Comparison of ENCODE assay signal across 1 cellular context in the genomic region with DNA sequence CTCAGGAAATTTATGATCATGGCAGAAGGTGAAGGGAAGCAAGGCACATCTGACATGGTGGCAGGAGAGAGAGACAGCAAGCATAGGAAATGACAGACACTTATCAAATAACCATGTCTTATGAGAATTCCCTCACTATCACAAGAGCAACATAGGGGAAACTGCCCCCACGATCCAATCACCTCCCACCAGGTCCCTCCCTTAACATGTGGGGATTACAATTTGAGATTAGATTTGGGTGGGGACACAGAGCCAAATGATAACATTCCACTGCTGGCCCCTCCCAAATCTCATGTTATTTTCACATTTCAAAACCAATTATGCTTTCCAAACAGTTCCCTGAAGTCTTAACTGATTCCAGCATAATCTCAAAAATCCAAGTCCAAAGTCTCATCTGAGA.
TF ChIP-seq lines count a peak whose summit lies in the region.

No MANE protein-coding gene starts in this region.

TF ChIP-seq in GM23338, 12 proteins besides CTCF, POLR2A, EP300 and RAD21:
- TF ChIP-seq, protein P1, sequence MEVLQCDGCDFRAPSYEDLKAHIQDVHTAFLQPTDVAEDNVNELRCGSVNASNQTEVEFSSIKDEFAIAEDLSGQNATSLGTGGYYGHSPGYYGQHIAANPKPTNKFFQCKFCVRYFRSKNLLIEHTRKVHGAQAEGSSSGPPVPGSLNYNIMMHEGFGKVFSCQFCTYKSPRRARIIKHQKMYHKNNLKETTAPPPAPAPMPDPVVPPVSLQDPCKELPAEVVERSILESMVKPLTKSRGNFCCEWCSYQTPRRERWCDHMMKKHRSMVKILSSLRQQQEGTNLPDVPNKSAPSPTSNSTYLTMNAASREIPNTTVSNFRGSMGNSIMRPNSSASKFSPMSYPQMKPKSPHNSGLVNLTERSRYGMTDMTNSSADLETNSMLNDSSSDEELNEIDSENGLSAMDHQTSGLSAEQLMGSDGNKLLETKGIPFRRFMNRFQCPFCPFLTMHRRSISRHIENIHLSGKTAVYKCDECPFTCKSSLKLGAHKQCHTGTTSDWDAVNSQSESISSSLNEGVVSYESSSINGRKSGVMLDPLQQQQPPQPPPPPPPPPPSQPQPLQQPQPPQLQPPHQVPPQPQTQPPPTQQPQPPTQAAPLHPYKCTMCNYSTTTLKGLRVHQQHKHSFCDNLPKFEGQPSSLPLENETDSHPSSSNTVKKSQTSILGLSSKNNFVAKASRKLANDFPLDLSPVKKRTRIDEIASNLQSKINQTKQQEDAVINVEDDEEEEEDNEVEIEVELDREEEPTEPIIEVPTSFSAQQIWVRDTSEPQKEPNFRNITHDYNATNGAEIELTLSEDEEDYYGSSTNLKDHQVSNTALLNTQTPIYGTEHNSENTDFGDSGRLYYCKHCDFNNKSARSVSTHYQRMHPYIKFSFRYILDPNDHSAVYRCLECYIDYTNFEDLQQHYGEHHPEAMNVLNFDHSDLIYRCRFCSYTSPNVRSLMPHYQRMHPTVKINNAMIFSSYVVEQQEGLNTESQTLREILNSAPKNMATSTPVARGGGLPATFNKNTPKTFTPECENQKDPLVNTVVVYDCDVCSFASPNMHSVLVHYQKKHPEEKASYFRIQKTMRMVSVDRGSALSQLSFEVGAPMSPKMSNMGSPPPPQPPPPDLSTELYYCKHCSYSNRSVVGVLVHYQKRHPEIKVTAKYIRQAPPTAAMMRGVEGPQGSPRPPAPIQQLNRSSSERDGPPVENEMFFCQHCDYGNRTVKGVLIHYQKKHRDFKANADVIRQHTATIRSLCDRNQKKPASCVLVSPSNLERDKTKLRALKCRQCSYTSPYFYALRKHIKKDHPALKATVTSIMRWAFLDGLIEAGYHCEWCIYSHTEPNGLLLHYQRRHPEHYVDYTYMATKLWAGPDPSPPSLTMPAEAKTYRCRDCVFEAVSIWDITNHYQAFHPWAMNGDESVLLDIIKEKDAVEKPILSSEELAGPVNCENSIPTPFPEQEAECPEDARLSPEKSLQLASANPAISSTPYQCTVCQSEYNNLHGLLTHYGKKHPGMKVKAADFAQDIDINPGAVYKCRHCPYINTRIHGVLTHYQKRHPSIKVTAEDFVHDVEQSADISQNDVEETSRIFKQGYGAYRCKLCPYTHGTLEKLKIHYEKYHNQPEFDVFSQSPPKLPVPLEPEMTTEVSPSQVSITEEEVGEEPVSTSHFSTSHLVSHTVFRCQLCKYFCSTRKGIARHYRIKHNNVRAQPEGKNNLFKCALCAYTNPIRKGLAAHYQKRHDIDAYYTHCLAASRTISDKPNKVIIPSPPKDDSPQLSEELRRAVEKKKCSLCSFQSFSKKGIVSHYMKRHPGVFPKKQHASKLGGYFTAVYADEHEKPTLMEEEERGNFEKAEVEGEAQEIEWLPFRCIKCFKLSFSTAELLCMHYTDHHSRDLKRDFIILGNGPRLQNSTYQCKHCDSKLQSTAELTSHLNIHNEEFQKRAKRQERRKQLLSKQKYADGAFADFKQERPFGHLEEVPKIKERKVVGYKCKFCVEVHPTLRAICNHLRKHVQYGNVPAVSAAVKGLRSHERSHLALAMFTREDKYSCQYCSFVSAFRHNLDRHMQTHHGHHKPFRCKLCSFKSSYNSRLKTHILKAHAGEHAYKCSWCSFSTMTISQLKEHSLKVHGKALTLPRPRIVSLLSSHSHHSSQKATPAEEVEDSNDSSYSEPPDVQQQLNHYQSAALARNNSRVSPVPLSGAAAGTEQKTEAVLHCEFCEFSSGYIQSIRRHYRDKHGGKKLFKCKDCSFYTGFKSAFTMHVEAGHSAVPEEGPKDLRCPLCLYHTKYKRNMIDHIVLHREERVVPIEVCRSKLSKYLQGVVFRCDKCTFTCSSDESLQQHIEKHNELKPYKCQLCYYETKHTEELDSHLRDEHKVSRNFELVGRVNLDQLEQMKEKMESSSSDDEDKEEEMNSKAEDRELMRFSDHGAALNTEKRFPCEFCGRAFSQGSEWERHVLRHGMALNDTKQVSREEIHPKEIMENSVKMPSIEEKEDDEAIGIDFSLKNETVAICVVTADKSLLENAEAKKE (CRISPR knock-in tag; IDR thresholded peaks at IDR 0.05), result no peak
- TF ChIP-seq CREB1 (CRISPR knock-in tag; IDR thresholded peaks at IDR 0.05; ENCODE audit: low read depth), result no peak
- TF ChIP-seq EZH2phosphoT487 (IDR thresholded peaks at IDR 0.05; ENCODE audit: unreplicated experiment), result no peak
- no peak for TF ChIP-seq ZNF331 (CRISPR knock-in tag; IDR thresholded peaks at IDR 0.05; ENCODE audit: low read depth)
- TF ChIP-seq NANOG (IDR thresholded peaks at IDR 0.05; ENCODE audit: borderline replicate concordance), result no peak
- TF ChIP-seq JUNB (IDR thresholded peaks at IDR 0.05; ENCODE audit: unreplicated experiment), result no peak
- TF ChIP-seq, protein P2, sequence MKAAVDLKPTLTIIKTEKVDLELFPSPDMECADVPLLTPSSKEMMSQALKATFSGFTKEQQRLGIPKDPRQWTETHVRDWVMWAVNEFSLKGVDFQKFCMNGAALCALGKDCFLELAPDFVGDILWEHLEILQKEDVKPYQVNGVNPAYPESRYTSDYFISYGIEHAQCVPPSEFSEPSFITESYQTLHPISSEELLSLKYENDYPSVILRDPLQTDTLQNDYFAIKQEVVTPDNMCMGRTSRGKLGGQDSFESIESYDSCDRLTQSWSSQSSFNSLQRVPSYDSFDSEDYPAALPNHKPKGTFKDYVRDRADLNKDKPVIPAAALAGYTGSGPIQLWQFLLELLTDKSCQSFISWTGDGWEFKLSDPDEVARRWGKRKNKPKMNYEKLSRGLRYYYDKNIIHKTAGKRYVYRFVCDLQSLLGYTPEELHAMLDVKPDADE (IDR thresholded peaks at IDR 0.05), result no peak
- TF ChIP-seq, protein P3, sequence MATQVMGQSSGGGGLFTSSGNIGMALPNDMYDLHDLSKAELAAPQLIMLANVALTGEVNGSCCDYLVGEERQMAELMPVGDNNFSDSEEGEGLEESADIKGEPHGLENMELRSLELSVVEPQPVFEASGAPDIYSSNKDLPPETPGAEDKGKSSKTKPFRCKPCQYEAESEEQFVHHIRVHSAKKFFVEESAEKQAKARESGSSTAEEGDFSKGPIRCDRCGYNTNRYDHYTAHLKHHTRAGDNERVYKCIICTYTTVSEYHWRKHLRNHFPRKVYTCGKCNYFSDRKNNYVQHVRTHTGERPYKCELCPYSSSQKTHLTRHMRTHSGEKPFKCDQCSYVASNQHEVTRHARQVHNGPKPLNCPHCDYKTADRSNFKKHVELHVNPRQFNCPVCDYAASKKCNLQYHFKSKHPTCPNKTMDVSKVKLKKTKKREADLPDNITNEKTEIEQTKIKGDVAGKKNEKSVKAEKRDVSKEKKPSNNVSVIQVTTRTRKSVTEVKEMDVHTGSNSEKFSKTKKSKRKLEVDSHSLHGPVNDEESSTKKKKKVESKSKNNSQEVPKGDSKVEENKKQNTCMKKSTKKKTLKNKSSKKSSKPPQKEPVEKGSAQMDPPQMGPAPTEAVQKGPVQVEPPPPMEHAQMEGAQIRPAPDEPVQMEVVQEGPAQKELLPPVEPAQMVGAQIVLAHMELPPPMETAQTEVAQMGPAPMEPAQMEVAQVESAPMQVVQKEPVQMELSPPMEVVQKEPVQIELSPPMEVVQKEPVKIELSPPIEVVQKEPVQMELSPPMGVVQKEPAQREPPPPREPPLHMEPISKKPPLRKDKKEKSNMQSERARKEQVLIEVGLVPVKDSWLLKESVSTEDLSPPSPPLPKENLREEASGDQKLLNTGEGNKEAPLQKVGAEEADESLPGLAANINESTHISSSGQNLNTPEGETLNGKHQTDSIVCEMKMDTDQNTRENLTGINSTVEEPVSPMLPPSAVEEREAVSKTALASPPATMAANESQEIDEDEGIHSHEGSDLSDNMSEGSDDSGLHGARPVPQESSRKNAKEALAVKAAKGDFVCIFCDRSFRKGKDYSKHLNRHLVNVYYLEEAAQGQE (IDR thresholded peaks at IDR 0.05; ENCODE audit: unreplicated experiment), result no peak
- no peak for TF ChIP-seq STAT1 (IDR thresholded peaks at IDR 0.05; ENCODE audit: unreplicated experiment)
- TF ChIP-seq ZNF114 (CRISPR knock-in tag; IDR thresholded peaks at IDR 0.05), result no peak
